Comparison of ENCODE assay signal across 19 cellular contexts in genomic region chr10:95443636-95444035, GRCh38.
DNase-seq lines count a peak whose midpoint lies in the region; ATAC-seq and TF ChIP-seq lines count a peak whose summit lies in the region.
"Had no signal": no experiment of that assay in that cellular context is flagged by ENCODE, and none has a peak within 500 bp of the region (broad histone marks: within the 10 kb centered on the region; RNA-seq: fewer than 3 reads in every experiment).

No MANE protein-coding gene starts in this region.

- no peak for TF ChIP-seq POLR2A in heart left ventricle (IDR thresholded peaks at IDR 0.05)
- no peak for TF ChIP-seq POLR2A in gastroesophageal sphincter (IDR thresholded peaks at IDR 0.05)
- no peak for TF ChIP-seq POLR2A in uterus (IDR thresholded peaks at IDR 0.05)

- DNase-seq in heart left ventricle (no peak), cardiac septum (ENCODE audit: low spot score) (no peak), psoas muscle (no peak), uterus (no peak)
- DNase-seq in stimulated activated CD4-positive, alpha-beta T cell treated with anti-CD3 and anti-CD28 coated beads, Interleukin-4, amount 100 ng/mL, for 4 hours, result no peak
- DNase-seq in activated naive CD4-positive, alpha-beta T cell treated with anti-CD3 and anti-CD28 coated beads, Interleukin-2, amount 50 U/mL, for 72 hours (ENCODE audit: low spot score in 2 of 2), result no peak
- DNase-seq: BE2C; CD4-positive, alpha-beta T cell; EL; HFFc6; NCI-H1048; NCI-H146; NCI-H226; NCI-H524 treated with DMSO at 0.1 percent for 48 hours; Peyer's patch; SHP77 treated with DMSO at 0.1 percent for 48 hours had no signal

- H3K9me3 ChIP-seq in heart left ventricle (no peaks in the 10 kb centered on the region), gastroesophageal sphincter (no peaks in the 10 kb centered on the region), psoas muscle (no peaks in the 10 kb centered on the region), uterus (no peaks in the 10 kb centered on the region)
- H3K9me3 ChIP-seq: BE2C, Peyer's patch had no signal

- H3K9me3 Mint-ChIP-seq in activated naive CD4-positive, alpha-beta T cell treated with anti-CD3 and anti-CD28 coated beads, Interleukin-2, amount 50 U/mL, for 72 hours, result no peaks in the 10 kb centered on the region
- H3K9me3 Mint-ChIP-seq: CD4-positive, alpha-beta T cell; HFFc6 had no signal

- intact Hi-C loops in heart left ventricle (cut with DNase I), result loop anchor here in 1 of 10 donors (2.0 kb wide), 1 partner anchor 117 kb away; the partner anchor contains the start of gene SORBS1
- intact Hi-C loops in cardiac septum (cut with DNase I), result loop anchor here (2.0 kb wide), 2 partner anchors 37 to 117 kb away; partner anchors contain the start of gene SORBS1
- intact Hi-C loops in psoas muscle (cut with DNase I), result no loop called here
- intact Hi-C loops in uterus (cut with DNase I; ENCODE audit: low total_unique reads), result no loop called here

- TF ChIP-seq CTCF in heart left ventricle (IDR thresholded peaks at IDR 0.05), result no peak
- no peak for TF ChIP-seq CTCF in gastroesophageal sphincter (IDR thresholded peaks at IDR 0.05)
- TF ChIP-seq CTCF in psoas muscle (IDR thresholded peaks at IDR 0.05), result no peak
- TF ChIP-seq CTCF in uterus (IDR thresholded peaks at IDR 0.05), result no peak

- no peak for TF ChIP-seq EP300 in gastroesophageal sphincter (IDR thresholded peaks at IDR 0.05)

- peak overlapping the region; percentile 43 to 94 (median 83) for H3K27ac ChIP-seq in heart left ventricle
- H3K27ac ChIP-seq in gastroesophageal sphincter, result peak overlapping the region; percentile 84 to 97 (median 93)
- H3K27ac ChIP-seq in psoas muscle, result peak overlapping the region; percentile 27
- H3K27ac ChIP-seq in uterus, result peak overlapping the region; percentile 80 to 93
- H3K27ac ChIP-seq: 22Rv1 had no signal

- H3K4me3 ChIP-seq in heart left ventricle (no peak overlapping the region), gastroesophageal sphincter (no peak overlapping the region), psoas muscle (no peak overlapping the region), uterus (no peak overlapping the region)
- H3K4me3 ChIP-seq: Peyer's patch had no signal

- 16 to 26% (median 18%) methylated on average over 1 of the region's 1 CpG for WGBS in heart left ventricle, 4 donors
- 38 to 41% methylated on average over 1 of the region's 1 CpG for WGBS in gastroesophageal sphincter (ENCODE audit: low coverage in 1 of 2), 2 donors
- WGBS in psoas muscle, 3 donors, result 15 to 26% (median 24%) methylated on average over 1 of the region's 1 CpG

- no peaks in the 10 kb centered on the region for H3K36me3 Mint-ChIP-seq in activated naive CD4-positive, alpha-beta T cell treated with anti-CD3 and anti-CD28 coated beads, Interleukin-2, amount 50 U/mL, for 72 hours

- H3K27ac Mint-ChIP-seq in activated naive CD4-positive, alpha-beta T cell treated with anti-CD3 and anti-CD28 coated beads, Interleukin-2, amount 50 U/mL, for 72 hours, result no peak overlapping the region
- H3K27ac Mint-ChIP-seq: CD4-positive, alpha-beta T cell; HFFc6 had no signal

- ATAC-seq in heart left ventricle, result peak in 1 of 4 donors; percentile 32
- no peak for ATAC-seq in gastroesophageal sphincter
- ATAC-seq in psoas muscle, result no peak
- no peak for ATAC-seq in HG03095 (IDR thresholded peaks at IDR 0.05; ENCODE audit: unreplicated experiment)
- no peak for ATAC-seq in activated naive CD4-positive, alpha-beta T cell treated with anti-CD3 and anti-CD28 coated beads, Interleukin-2, amount 50 U/mL, for 72 hours

- no peaks in the 10 kb centered on the region for H3K27me3 ChIP-seq in heart left ventricle
- no peaks in the 10 kb centered on the region for H3K27me3 ChIP-seq in gastroesophageal sphincter
- H3K27me3 ChIP-seq in psoas muscle (ENCODE audit: insufficient read depth in 3 of 3, low read length in 2 of 3), result no peaks in the 10 kb centered on the region
- H3K27me3 ChIP-seq in uterus, result no peaks in the 10 kb centered on the region
- H3K27me3 ChIP-seq: BE2C, Peyer's patch had no signal

- H3K4me1 ChIP-seq in heart left ventricle, result peaks cover 5 to 98% (median 71%) of the 10 kb centered on the region in 12 donors
- H3K4me1 ChIP-seq in gastroesophageal sphincter, result peaks cover 35 to 100% (median 47%) of the 10 kb centered on the region in 3 donors
- H3K4me1 ChIP-seq in psoas muscle, result peaks cover 63% of the 10 kb centered on the region
- H3K4me1 ChIP-seq in uterus, result peaks cover 9 to 13% of the 10 kb centered on the region in 2 donors
- H3K4me1 ChIP-seq: BE2C had no signal

- peaks cover 0 to 8% (median 0%) of the 10 kb centered on the region in 9 donors for H3K36me3 ChIP-seq in heart left ventricle
- peaks cover 0 to 15% of the 10 kb centered on the region in 2 donors for H3K36me3 ChIP-seq in gastroesophageal sphincter
- peaks cover 0 to 8% of the 10 kb centered on the region in 2 donors for H3K36me3 ChIP-seq in psoas muscle (ENCODE audit: insufficient read depth in 1 of 2, low read depth in 1 of 2)
- no peaks in the 10 kb centered on the region for H3K36me3 ChIP-seq in uterus
- H3K36me3 ChIP-seq: BE2C, Peyer's patch had no signal

Comparison
In these comparisons a context has a peak if more than half of its experiments do, and no peak if none do; other contexts are left out.
1. H3K27ac ChIP-seq: peak in every context shown above with its lines; median percentile 93 in gastroesophageal sphincter; 86 in uterus; 83 in heart left ventricle; 27 in psoas muscle.